Comparison of ENCODE assay signal across 8 cellular contexts in genomic region chr1:236142358-236143103, GRCh38. TPM values are rescaled to one million over a fixed set of nuclear protein-coding genes. Genes with fewer than 3 reads are reported as not detected.
DNase-seq lines count a peak whose midpoint lies in the region; ATAC-seq and TF ChIP-seq lines count a peak whose summit lies in the region.

Gene GPR137B (plus strand): TSS chr1:236142539. CDS start chr1:236142623, 84 bp downstream.

- H3K4me1 ChIP-seq in duodenal mucosa (ENCODE audit: control insufficient read depth in 1 of 2, insufficient read depth in 2 of 2, low read length in 2 of 2) (peaks cover 23 to 43% of the 10 kb centered on the region in 2 donors), lower lobe of right lung (peaks cover 15% of the 10 kb centered on the region)

- H3K4me1 Mint-ChIP-seq in activated CD4-positive, alpha-beta T cell treated with anti-CD3 and anti-CD28 coated beads, Interleukin-2, amount 10 ng/mL, durations not matched to agents 7 days and 5 days = peaks cover 27% of the 10 kb centered on the region

- ATAC-seq in HG02623 (IDR thresholded peaks at IDR 0.05; ENCODE audit: unreplicated experiment) (peak; percentile 60), lower lobe of right lung (peak; percentile 66 to 67)

- H3K36me3 ChIP-seq in duodenal mucosa (ENCODE audit: control insufficient read depth in 1 of 2, insufficient read depth in 2 of 2, low read length in 2 of 2) (no peaks in the 10 kb centered on the region), lower lobe of right lung (no peaks in the 10 kb centered on the region)

- DNase-seq in NCI-H146 (lab: John Stamatoyannopoulos, UW) (peak; percentile 47), NCI-H146 treated with DMSO at 0.1 percent for 48 hours (lab: John Stamatoyannopoulos, UW; ENCODE audit: unreplicated experiment) (no peak), NCI-H1930 (lab: John Stamatoyannopoulos, UW) (peak; percentile 4 to 21), lower lobe of right lung (peak; percentile 65)
- peak; percentile 65 for DNase-seq in activated CD4-positive, alpha-beta T cell treated with anti-CD3 and anti-CD28 coated beads, Interleukin-2, amount 10 ng/mL, durations not matched to agents 7 days and 5 days
- DNase-seq in stimulated activated CD4-positive, alpha-beta T cell treated with anti-CD3 and anti-CD28 coated beads, TNF-alpha, amount 100 ng/mL, for 48 hours (ENCODE audit: low read depth in 3 of 3) = peak in 2 of 3 donors; percentile 36 to 52

- peaks cover 39% of the 10 kb centered on the region for H3K27me3 Mint-ChIP-seq in activated CD4-positive, alpha-beta T cell treated with anti-CD3 and anti-CD28 coated beads, Interleukin-2, amount 10 ng/mL, durations not matched to agents 7 days and 5 days

- no peak for TF ChIP-seq CTCF in lower lobe of right lung (IDR thresholded peaks at IDR 0.05)

- H3K27me3 ChIP-seq in duodenal mucosa (ENCODE audit: control insufficient read depth in 1 of 2, insufficient read depth in 2 of 2, low read length in 2 of 2) (peaks cover 0 to 7% of the 10 kb centered on the region in 2 donors), lower lobe of right lung (ENCODE audit: low read depth) (peaks cover 12% of the 10 kb centered on the region)

- peak within 1 kb of the TSS; percentile 93 for H3K4me3 Mint-ChIP-seq in activated CD4-positive, alpha-beta T cell treated with anti-CD3 and anti-CD28 coated beads, Interleukin-2, amount 10 ng/mL, durations not matched to agents 7 days and 5 days

- no peaks in the 10 kb centered on the region for H3K9me3 Mint-ChIP-seq in activated CD4-positive, alpha-beta T cell treated with anti-CD3 and anti-CD28 coated beads, Interleukin-2, amount 10 ng/mL, durations not matched to agents 7 days and 5 days

- peak within 1 kb of the TSS; percentile 87 for H3K4me3 ChIP-seq in duodenal mucosa (ENCODE audit: low read depth in 1 of 2, low read length in 2 of 2)
- H3K4me3 ChIP-seq in lower lobe of right lung = peak within 1 kb of the TSS; percentile 70

- CTCF ChIA-PET in activated CD4-positive, alpha-beta T cell treated with anti-CD3 and anti-CD28 coated beads, Interleukin-2, amount 10 ng/mL, durations not matched to agents 7 days and 5 days (lab: Charles Lee) = no interaction called here

- H3K9me3 ChIP-seq in duodenal mucosa (ENCODE audit: control insufficient read depth in 1 of 2, low read length in 2 of 2) (no peaks in the 10 kb centered on the region), lower lobe of right lung (no peaks in the 10 kb centered on the region)

- H3K9ac ChIP-seq in duodenal mucosa (ENCODE audit: low read depth in 1 of 2, low read length in 2 of 2) = peak within 1 kb of the TSS; percentile 70 to 73

- intact Hi-C loops in lower lobe of right lung (cut with DNase I) = no loop called here

- H3K27ac ChIP-seq in duodenal mucosa (ENCODE audit: low read depth, low read length) (peak within 1 kb of the TSS; percentile 33), lower lobe of right lung (peak within 1 kb of the TSS; percentile 62)

- H3K36me3 Mint-ChIP-seq in activated CD4-positive, alpha-beta T cell treated with anti-CD3 and anti-CD28 coated beads, Interleukin-2, amount 10 ng/mL, durations not matched to agents 7 days and 5 days (ENCODE audit: low read depth) = peaks cover 5% of the 10 kb centered on the region

- POLR2A ChIA-PET in activated CD4-positive, alpha-beta T cell treated with anti-CD3 and anti-CD28 coated beads, Interleukin-2, amount 10 ng/mL, durations not matched to agents 7 days and 5 days (lab: Charles Lee) = interaction anchor here (0.7 kb wide), 1 partner anchor 14 kb away, joined by 3 read pairs; no protein-coding TSS in a partner anchor

- H3K27ac Mint-ChIP-seq in activated CD4-positive, alpha-beta T cell treated with anti-CD3 and anti-CD28 coated beads, Interleukin-2, amount 10 ng/mL, durations not matched to agents 7 days and 5 days = peak within 1 kb of the TSS; percentile 91

RNA-seq across cellular contexts. Expression of gene GPR137B, which starts in this region (rescaled TPM):
- total RNA-seq in activated CD4-positive, alpha-beta T cell treated with anti-CD3 and anti-CD28 coated beads, Interleukin-2, amount 10 ng/mL, durations not matched to agents 7 days and 5 days = 1 to 10 TPM; 5.0 to 5.8 TPM
- 38.3 TPM for total RNA-seq in lower lobe of right lung
